Comparison of ENCODE assay signal across 26 cellular contexts in genomic region chr2:29182920-29183319, GRCh38.
"Had no signal": no experiment of that assay in that cellular context is flagged by ENCODE, and none has a peak within 500 bp of the region (broad histone marks: within the 10 kb centered on the region; RNA-seq: fewer than 3 reads in every experiment).

No MANE protein-coding gene starts in this region.

- H3K4me1 ChIP-seq: foreskin keratinocyte, gastroesophageal sphincter, heart left ventricle, left lung, neural progenitor cell, prostate gland, right atrium auricular region, sigmoid colon, testis, tibial artery, upper lobe of left lung had no signal

- H2AFZ ChIP-seq: hepatocyte, neural progenitor cell had no signal

- H3K4me3 ChIP-seq: gastroesophageal sphincter, heart left ventricle, hepatocyte, left lung, neural progenitor cell, prostate gland, right atrium auricular region, sigmoid colon, testis, tibial artery, upper lobe of left lung had no signal

- H3K27me3 ChIP-seq: foreskin keratinocyte, gastroesophageal sphincter, heart left ventricle, hepatocyte, left lung, neural progenitor cell, right atrium auricular region, sigmoid colon, testis, tibial artery, upper lobe of left lung had no signal

- H3K36me3 ChIP-seq: neural progenitor cell, prostate gland had no signal

- H3K4me1 Mint-ChIP-seq: nephron; neural progenitor cell; stimulated activated effector memory CD8-positive, alpha-beta T cell treated with anti-CD3 and anti-CD28 coated beads, Interleukin-12 subunit alpha, Interleukin-12 subunit beta, amount 100 ng/mL, for 72 hours had no signal

- H3K9me3 ChIP-seq: gastroesophageal sphincter, heart left ventricle, left lung, prostate gland, right atrium auricular region, sigmoid colon, testis, tibial artery, upper lobe of left lung had no signal

- H3K79me2 ChIP-seq: hepatocyte had no signal

- H3K4me3 Mint-ChIP-seq: endodermal cell; naive thymus-derived CD4-positive, alpha-beta T cell; nephron; neural progenitor cell; stimulated activated effector memory CD8-positive, alpha-beta T cell treated with anti-CD3 and anti-CD28 coated beads, Interleukin-12 subunit alpha, Interleukin-12 subunit beta, amount 100 ng/mL, for 72 hours had no signal

- H3K27me3 Mint-ChIP-seq: naive thymus-derived CD4-positive, alpha-beta T cell had no signal

- ATAC-seq: esophagus mucosa; foreskin keratinocyte; gastroesophageal sphincter; heart left ventricle; left cardiac atrium; left lung; naive thymus-derived CD4-positive, alpha-beta T cell; stimulated activated effector memory CD8-positive, alpha-beta T cell treated with anti-CD3 and anti-CD28 coated beads, Interleukin-12 subunit alpha, Interleukin-12 subunit beta, amount 100 ng/mL, for 72 hours; stimulated activated naive CD8-positive, alpha-beta T cell treated with anti-CD3 and anti-CD28 coated beads, Interleukin-15, Interleukin-2, amounts not matched to agents 100 U/mL and 50 U/mL, for 24 hours had no signal

- H3K4me2 ChIP-seq: hepatocyte, neural progenitor cell had no signal

- DNase-seq: effector CD8-positive, alpha-beta T cell; endodermal cell; foreskin keratinocyte; heart left ventricle; left cardiac atrium; left lung; mesendoderm; midbrain; naive thymus-derived CD4-positive, alpha-beta T cell; sigmoid colon; stimulated activated CD4-positive, alpha-beta T cell treated with anti-CD3 and anti-CD28 coated beads, Interleukin-2, amount 100 ng/mL, for 24 hours; stimulated activated CD4-positive, alpha-beta T cell treated with anti-CD3 and anti-CD28 coated beads, Interleukin-4, amount 100 ng/mL, for 24 hours; stimulated activated naive CD8-positive, alpha-beta T cell treated with anti-CD3 and anti-CD28 coated beads, Interleukin-15, Interleukin-2, amounts not matched to agents 100 U/mL and 50 U/mL, for 24 hours; substantia nigra; testis; tibial artery; upper lobe of left lung had no signal

- H3K27ac ChIP-seq: epithelial cell of prostate, foreskin keratinocyte, gastroesophageal sphincter, heart left ventricle, hepatocyte, left lung, neural progenitor cell, prostate gland, right atrium auricular region, sigmoid colon, testis, tibial artery, upper lobe of left lung had no signal

- H3K9ac ChIP-seq: neural progenitor cell had no signal

- H3K27ac Mint-ChIP-seq: endodermal cell; naive thymus-derived CD4-positive, alpha-beta T cell; nephron; neural progenitor cell; stimulated activated effector memory CD8-positive, alpha-beta T cell treated with anti-CD3 and anti-CD28 coated beads, Interleukin-12 subunit alpha, Interleukin-12 subunit beta, amount 100 ng/mL, for 72 hours had no signal
